In genomic region chr12:63387736-63388135, GRCh38 we compare ENCODE assay signal across 1 cellular context.
TF ChIP-seq lines count a peak whose summit lies in the region.

No MANE protein-coding gene starts in this region.

TF ChIP-seq in GM23338, 12 proteins besides CTCF, POLR2A, EP300 and RAD21 (continued from another document):
- TF ChIP-seq JUNB (IDR thresholded peaks at IDR 0.05; ENCODE audit: unreplicated experiment), result no peak
- no peak for TF ChIP-seq ETS1 (IDR thresholded peaks at IDR 0.05)
- TF ChIP-seq CREB1 (CRISPR knock-in tag; IDR thresholded peaks at IDR 0.05; ENCODE audit: low read depth), result no peak
- TF ChIP-seq EZH2 (IDR thresholded peaks at IDR 0.05; ENCODE audit: low read depth, unreplicated experiment), result no peak
- TF ChIP-seq NANOG (IDR thresholded peaks at IDR 0.05; ENCODE audit: borderline replicate concordance), result no peak
- no peak for TF ChIP-seq ZNF331 (CRISPR knock-in tag; IDR thresholded peaks at IDR 0.05; ENCODE audit: low read depth)
- no peak for TF ChIP-seq POLR2AphosphoS5 (IDR thresholded peaks at IDR 0.05; ENCODE audit: low read depth)
- no peak for TF ChIP-seq STAT1 (IDR thresholded peaks at IDR 0.05; ENCODE audit: unreplicated experiment)
- TF ChIP-seq EZH2phosphoT487 (IDR thresholded peaks at IDR 0.05; ENCODE audit: unreplicated experiment), result no peak
